ENCODE assay signal across 2 cellular contexts in genomic region chr3:186653079-186653710, GRCh38.
TF ChIP-seq lines count a peak whose summit lies in the region.

No MANE protein-coding gene starts in this region.

TF ChIP-seq in SK-N-SH, 30 proteins besides CTCF, POLR2A, EP300 and RAD21 (continued from another document):
- TF ChIP-seq RCOR1 (IDR thresholded peaks at IDR 0.05; ENCODE audit: low read length) (no peak), RFX5 (IDR thresholded peaks at IDR 0.05; ENCODE audit: low read length) (no peak), REST (IDR thresholded peaks at IDR 0.05; ENCODE audit: low read depth, low read length) (no peak), MEF2A (IDR thresholded peaks at IDR 0.05; ENCODE audit: borderline replicate concordance, low read depth) (no peak), FOSL2 (IDR thresholded peaks at IDR 0.05; ENCODE audit: borderline replicate concordance, low read depth) (no peak), NFIC (IDR thresholded peaks at IDR 0.05; ENCODE audit: borderline replicate concordance) (no peak), JUND (IDR thresholded peaks at IDR 0.05) (no peak), SIN3A (IDR thresholded peaks at IDR 0.05; ENCODE audit: borderline replicate concordance, low read depth, low read length) (no peak)

TF ChIP-seq in SK-N-SH treated with all-trans-retinoic acid at 6 μM for 48 hours, 23 proteins besides CTCF, POLR2A, EP300 and RAD21 (continued from another document):
- TF ChIP-seq PATZ1 (CRISPR knock-in tag; IDR thresholded peaks at IDR 0.05; ENCODE audit: borderline replicate concordance): no peak
- no peak for TF ChIP-seq POU6F1 (CRISPR knock-in tag; IDR thresholded peaks at IDR 0.05; ENCODE audit: borderline replicate concordance, low read depth)
- TF ChIP-seq ARNTL (CRISPR knock-in tag; IDR thresholded peaks at IDR 0.05; ENCODE audit: borderline replicate concordance, low read depth): no peak
